ENCODE assay signal across 16 cellular contexts in the genomic region with DNA sequence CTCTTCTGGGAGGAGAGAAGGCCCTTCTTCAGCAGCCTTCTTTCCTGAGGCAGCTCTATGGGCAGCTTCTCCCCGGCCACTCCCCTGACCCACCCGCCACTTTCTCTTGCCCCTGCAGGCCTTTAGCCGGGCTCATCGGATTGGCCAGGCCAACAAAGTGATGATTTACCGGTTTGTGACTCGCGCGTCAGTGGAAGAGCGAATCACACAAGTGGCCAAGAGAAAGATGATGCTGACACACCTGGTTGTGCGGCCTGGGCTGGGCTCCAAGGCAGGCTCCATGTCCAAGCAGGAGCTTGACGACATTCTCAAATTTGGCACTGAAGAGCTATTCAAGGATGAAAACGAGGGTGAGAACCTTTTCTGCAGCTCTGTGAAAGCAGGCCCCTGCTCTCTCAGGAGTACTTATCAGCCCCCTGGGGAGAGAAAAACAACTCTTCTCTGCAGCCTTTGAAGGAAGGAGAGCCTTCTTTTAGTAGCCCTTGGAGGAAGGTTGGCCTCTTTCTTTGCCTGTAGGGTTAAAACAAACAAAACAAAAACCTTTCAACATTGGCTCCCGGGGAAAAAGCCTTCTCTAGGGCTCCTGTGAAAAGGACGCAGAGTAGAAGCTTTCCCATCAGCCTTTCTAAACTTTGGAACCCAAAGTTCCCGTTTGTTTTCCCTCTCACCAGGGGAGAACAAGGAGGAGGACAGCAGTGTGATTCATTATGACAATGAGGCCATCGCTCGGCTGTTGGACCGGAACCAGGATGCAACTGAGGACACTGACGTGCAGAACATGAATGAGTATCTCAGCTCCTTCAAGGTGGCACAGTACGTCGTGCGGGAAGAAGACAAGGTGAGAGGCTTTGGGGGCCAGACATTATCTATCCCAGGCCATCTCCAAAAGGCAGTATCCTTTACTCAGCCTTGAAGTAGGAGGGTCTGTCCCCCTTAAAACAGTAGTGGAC. TPM values are rescaled to one million over a fixed set of nuclear protein-coding genes. Genes with fewer than 3 reads are reported as not detected.
A peak's percentile ranks its signal among the peaks of the same experiment; 100 is the strongest.
DNase-seq lines count a peak whose midpoint lies in the region; ATAC-seq, FAIRE-seq and TF ChIP-seq lines count a peak whose summit lies in the region.
"Had no signal": no experiment of that assay in that cellular context is flagged by ENCODE, and none has a peak within 500 bp of the region (broad histone marks: within the 10 kb centered on the region; RNA-seq: fewer than 3 reads in every experiment).

No MANE protein-coding gene starts in this region.

- H3K36me3 ChIP-seq in GM12878 (ENCODE audit: control insufficient read depth in 2 of 2, insufficient read depth in 2 of 2, low read length in 1 of 2) (peaks cover 40 to 44% of the 10 kb centered on the region in 2 experiments), hepatocyte (replicated peaks; ENCODE audit: insufficient read depth, low read depth) (no peaks in the 10 kb centered on the region)

- no peak for ATAC-seq in GM12878
- no peak for ATAC-seq in HG03097 (IDR thresholded peaks at IDR 0.05; ENCODE audit: low FRiP score, unreplicated experiment)
- ATAC-seq in Right ventricle myocardium superior (ENCODE audit: poor library complexity) = no peak
- ATAC-seq: left lung had no signal

- intact Hi-C loops in Calu3 (cut with micrococcal nuclease; ENCODE audit: unreplicated experiment) (no loop called here), GM12878 (cut with micrococcal nuclease; ENCODE audit: unreplicated experiment) (no loop called here), Right ventricle myocardium superior (cut with DNase I) (no loop called here)

- no peak for FAIRE-seq in GM12878 (lab: Jason Lieb, UNC)
- FAIRE-seq: H1 had no signal

- TSS peak; percentile 32 for BruUV-seq in Calu3 (replicated peaks; lab: Mats Ljungman, UMichigan)
- BruUV-seq in GM12878 (replicated peaks; lab: Mats Ljungman, UMichigan) = TSS peak; percentile 54

- POLR2A ChIA-PET in GM12878 (lab: Charles Lee) = interaction anchor here (0.6 kb wide), 1 partner anchor 28 kb away, joined by 5 read pairs; no protein-coding TSS in a partner anchor

- H3K4me1 ChIP-seq in GM12878 (ENCODE audit: control insufficient read depth, insufficient read depth, low read length) = no peaks in the 10 kb centered on the region
- no peaks in the 10 kb centered on the region for H3K4me1 ChIP-seq in hepatocyte (ENCODE audit: insufficient read depth)
- H3K4me1 ChIP-seq: left lung, stomach had no signal

- no peaks in the 10 kb centered on the region for H3K9me3 Mint-ChIP-seq in Calu3 (ENCODE audit: low read depth, unreplicated experiment)
- H3K9me3 Mint-ChIP-seq in osteocyte (ENCODE audit: unreplicated experiment) = no peaks in the 10 kb centered on the region

- CTCF ChIA-PET in Calu3 (lab: Charles Lee) = no interaction called here
- CTCF ChIA-PET in GM12878 (lab: Yijun Ruan, JAX) = interaction anchor here (3.3 kb wide), 1 partner anchor 40 kb away, joined by 19 read pairs; no protein-coding TSS in a partner anchor

- H3K4me3 Mint-ChIP-seq in Calu3 (ENCODE audit: low read depth, unreplicated experiment) (no peak overlapping the region), osteocyte (ENCODE audit: unreplicated experiment) (no peak overlapping the region)

- SMC1A ChIA-PET in GM12878 (lab: Charles Lee; ENCODE audit: uncharacterized antibody, unreplicated experiment) = interaction anchor here (0.8 kb wide), 1 partner anchor 34 kb away, joined by 3 read pairs; no protein-coding TSS in a partner anchor

- no peaks in the 10 kb centered on the region for H3K27me3 Mint-ChIP-seq in Calu3 (ENCODE audit: unreplicated experiment)
- H3K27me3 Mint-ChIP-seq in osteocyte (ENCODE audit: unreplicated experiment) = no peaks in the 10 kb centered on the region

- RAD21 ChIA-PET in GM12878 (lab: Charles Lee; ENCODE audit: unreplicated experiment) = no interaction called here

- TF ChIP-seq POLR2A in GM12878 (IDR thresholded peaks at IDR 0.05; ENCODE audit: low read depth, low read length) = no peak

- H3K4me3 ChIP-seq in LNCaP clone FGC (ENCODE audit: low read depth, low read length) = no peak overlapping the region
- no peak overlapping the region for H3K4me3 ChIP-seq in GM12878
- H3K4me3 ChIP-seq in hepatocyte = no peak overlapping the region
- H3K4me3 ChIP-seq: left lung, stomach had no signal

- H3K27ac Mint-ChIP-seq in Calu3 (ENCODE audit: unreplicated experiment) = no peak overlapping the region
- no peak overlapping the region for H3K27ac Mint-ChIP-seq in osteocyte (ENCODE audit: unreplicated experiment)

- H4K20me1 ChIP-seq in GM12878 (ENCODE audit: control insufficient read depth, insufficient read depth) = no peaks in the 10 kb centered on the region
- no peaks in the 10 kb centered on the region for H4K20me1 ChIP-seq in hepatocyte (ENCODE audit: insufficient read depth, poor library complexity, severe bottlenecking)

- H2AFZ ChIP-seq in GM12878 (ENCODE audit: control insufficient read depth, low read depth, low read length) = no peak overlapping the region
- H2AFZ ChIP-seq in hepatocyte = no peak overlapping the region

- H3K9me3 ChIP-seq in GM12878 (replicated peaks; ENCODE audit: control insufficient read depth, insufficient read depth, low read length) (no peaks in the 10 kb centered on the region), hepatocyte (ENCODE audit: low read depth) (no peaks in the 10 kb centered on the region)
- H3K9me3 ChIP-seq: left lung, stomach had no signal

- in situ Hi-C loops in GM12878 (cut with MboI) = no loop called here

- no peak for TF ChIP-seq EP300 in GM12878 (IDR thresholded peaks at IDR 0.05; ENCODE audit: borderline replicate concordance in 1 of 2, control insufficient read depth in 1 of 2, low read depth in 2 of 2, low read length in 2 of 2)

- H3K4me1 Mint-ChIP-seq in Calu3 (ENCODE audit: low read depth, unreplicated experiment) (no peaks in the 10 kb centered on the region), osteocyte (ENCODE audit: unreplicated experiment) (no peaks in the 10 kb centered on the region)

- H3K9ac ChIP-seq in GM12878 (ENCODE audit: control insufficient read depth, insufficient read depth, low read length) = no peak overlapping the region

- 76% methylated on average over 22 of the region's 22 CpGs for WGBS in GM12878 (ENCODE audit: insufficient coverage, insufficient replicate concordance, low lambda C conversion rate, missing lambda C conversion rate)
- WGBS in hepatocyte (ENCODE audit: low lambda C conversion rate, missing lambda C conversion rate) = 75% methylated on average over 22 of the region's 22 CpGs

- H3K36me3 Mint-ChIP-seq in Calu3 (ENCODE audit: insufficient read depth, unreplicated experiment) (peaks cover 30% of the 10 kb centered on the region), osteocyte (ENCODE audit: unreplicated experiment) (peaks cover 82% of the 10 kb centered on the region)

- TF ChIP-seq CTCF in Calu3 (IDR thresholded peaks at IDR 0.05; ENCODE audit: unreplicated experiment) = no peak
- TF ChIP-seq CTCF in LNCaP clone FGC (IDR thresholded peaks at IDR 0.05; ENCODE audit: control insufficient read depth, extremely low read depth, insufficient read depth) = no peak
- no peak for TF ChIP-seq CTCF in GM12878 (IDR thresholded peaks at IDR 0.05 in 2 of 3, conservative IDR thresholded peaks at IDR 0.05 in 1 of 3; ENCODE audit: control insufficient read depth in 2 of 3, extremely low read depth in 1 of 3, insufficient read depth in 1 of 3, low read depth in 3 of 3, low read length in 3 of 3)
- no peak for TF ChIP-seq CTCF in osteocyte (IDR thresholded peaks at IDR 0.05)
- TF ChIP-seq CTCF in hepatocyte (IDR thresholded peaks at IDR 0.05; ENCODE audit: poor library complexity) = no peak

- H3K4me2 ChIP-seq in GM12878 (ENCODE audit: control insufficient read depth, insufficient read depth) = no peak overlapping the region
- no peak overlapping the region for H3K4me2 ChIP-seq in hepatocyte

- H3K27ac ChIP-seq in GM12878 (ENCODE audit: control insufficient read depth, insufficient read depth) = no peak overlapping the region
- H3K27ac ChIP-seq in layer of hippocampus (ENCODE audit: low read depth, low read length) = peak overlapping the region; percentile 33
- no peak overlapping the region for H3K27ac ChIP-seq in hepatocyte
- H3K27ac ChIP-seq: left lung, stomach had no signal

- DNase-seq in Calu3 (no peak), LNCaP clone FGC (ENCODE audit: low read depth) (peak; percentile 90), GM12878 (ENCODE audit: low read depth, low spot score) (no peak), Right ventricle myocardium superior (no peak), osteocyte (ENCODE audit: extremely low spot score, unreplicated experiment) (no peak), hepatocyte (ENCODE audit: low spot score) (no peak)
- DNase-seq: activated naive CD4-positive, alpha-beta T cell; DMS53; hippocampal formation; left lung; NCI-H510A; stimulated activated CD4-positive, alpha-beta T cell treated with anti-CD3 and anti-CD28 coated beads, Interleukin-12 subunit alpha, Interleukin-12 subunit beta, amount 100 ng/mL, for 4 hours; stomach had no signal

- H3K9me2 ChIP-seq in hepatocyte (replicated peaks; ENCODE audit: insufficient read depth) = no peaks in the 10 kb centered on the region

- H3K27me3 ChIP-seq in GM12878 (replicated peaks in 1 of 2; ENCODE audit: control insufficient read depth in 2 of 2, insufficient read depth in 2 of 2, low read length in 1 of 2) (no peaks in the 10 kb centered on the region), layer of hippocampus (ENCODE audit: control insufficient read depth, insufficient read depth, low read length) (no peaks in the 10 kb centered on the region), hepatocyte (no peaks in the 10 kb centered on the region)
- H3K27me3 ChIP-seq: left lung, stomach had no signal

- H3K79me2 ChIP-seq in GM12878 (ENCODE audit: control insufficient read depth, insufficient read depth, low read length) (no peaks in the 10 kb centered on the region), hepatocyte (no peaks in the 10 kb centered on the region)

- TF ChIP-seq RAD21 in GM12878 (IDR thresholded peaks at IDR 0.05; ENCODE audit: insufficient read depth, low read depth, low read length) = no peak

RNA-seq across cellular contexts. Expression of a gene that starts 12.7 kb away (rescaled TPM):
- total RNA-seq in Calu3 (2022) = 1.4 and 2.0 TPM in 2 replicates
- total RNA-seq in GM12878 (2013; cell fraction: nucleolus; rRNA removed) = 5.9 and 6.1 TPM in 2 replicates
- 1.0 and 1.3 TPM in 2 replicates for total RNA-seq in GM12878 (2014; rRNA removed)
- 1.0 and 1.3 TPM in 2 replicates for total RNA-seq in GM12878 (2014; rRNA removed; fragmentation: Illumina TruSeq; extraction: Trizol)
- 0.90 and 1.6 TPM in 2 replicates for total RNA-seq in GM12878 (2021)
- 0.88 TPM for polyA plus RNA-seq in GM12878 (2011; ENCODE audit: low read depth)
- polyA plus RNA-seq in GM12878 (2011; rRNA removed) = 2.8 and 3.5 TPM in 2 replicates
- 6.5 and 7.8 TPM in 2 replicates for polyA plus RNA-seq in GM12878 (2011; cell fraction: cytosol; rRNA removed)
- 2.0 and 2.1 TPM in 2 replicates for polyA plus RNA-seq in GM12878 (2011; cell fraction: nucleus; rRNA removed)
- 1.8 and 1.9 TPM in 2 replicates for polyA plus RNA-seq in GM12878 (2012)
- 1.1 and 1.5 TPM in 2 replicates for polyA plus RNA-seq in GM12878 (2014; fragmentation: Illumina TruSeq; extraction: Trizol)
- polyA plus RNA-seq in GM12878 (2014; fragmentation: Nextera tagmentation; extraction: Ambion mirVana) = under 1 TPM; 0.49 to 0.87 TPM
- 1.7 and 5.0 TPM in 2 replicates for polyA plus RNA-seq in GM12878 (2014; rRNA removed)
- polyA plus RNA-seq in GM12878 (2016; fragmentation: Nextera tagmentation; extraction: Ambion mirVana) = 1 to 10 TPM; 1.2 to 2.4 TPM
- 1.0 and 1.5 TPM in 2 replicates for polyA minus RNA-seq in GM12878 (2011; rRNA and poly(A)+ RNA removed)
- 0.67 and 0.94 TPM in 2 replicates for polyA minus RNA-seq in GM12878 (2011; cell fraction: cytosol; rRNA and poly(A)+ RNA removed)
- polyA minus RNA-seq in GM12878 (2011; cell fraction: nucleus; rRNA and poly(A)+ RNA removed) = 0.36 and 0.96 TPM in 2 replicates
- 0.78 TPM for total RNA-seq in Right ventricle myocardium superior
- total RNA-seq in osteocyte = 2.3 and 3.0 TPM in 2 replicates
- total RNA-seq in hepatocyte = 2.9 and 3.5 TPM in 2 replicates
- polyA plus RNA-seq in hepatocyte = 2.5 and 4.8 TPM in 2 replicates

RNA-seq across cellular contexts. Expression of a gene that starts 14.8 kb away (rescaled TPM):
- total RNA-seq in Calu3 (2022) (108 and 116 TPM in 2 replicates), GM12878 (2014; rRNA removed) (53.9 and 58.8 TPM in 2 replicates), GM12878 (2014; rRNA removed; fragmentation: Illumina TruSeq; extraction: Trizol) (36.8 and 37.4 TPM in 2 replicates), GM12878 (2021) (77.5 and 86.8 TPM in 2 replicates), Right ventricle myocardium superior (13.7 TPM), osteocyte (196 and 206 TPM in 2 replicates), hepatocyte (65.6 and 75.3 TPM in 2 replicates)
- total RNA-seq in GM12878 (2013; cell fraction: nucleolus; rRNA removed) = 85.9 and 102 TPM in 2 replicates
- 32.2 TPM for polyA plus RNA-seq in GM12878 (2011; ENCODE audit: low read depth)
- polyA plus RNA-seq in GM12878 (2011; rRNA removed) (32.2 and 40.8 TPM in 2 replicates), GM12878 (2014; fragmentation: Illumina TruSeq; extraction: Trizol) (53.9 and 56.1 TPM in 2 replicates), GM12878 (2014; fragmentation: Nextera tagmentation; extraction: Ambion mirVana) (1 to 10 TPM; 1.4 to 3.3 TPM), GM12878 (2014; rRNA removed) (55.1 and 69.0 TPM in 2 replicates), GM12878 (2016; fragmentation: Nextera tagmentation; extraction: Ambion mirVana) (10 to 100 TPM; 13.2 to 14.4 TPM), hepatocyte (41.2 and 49.4 TPM in 2 replicates)
- 54.9 and 68.6 TPM in 2 replicates for polyA plus RNA-seq in GM12878 (2011; cell fraction: cytosol; rRNA removed)
- 210 and 271 TPM in 2 replicates for polyA plus RNA-seq in GM12878 (2011; cell fraction: nucleus; rRNA removed)
- 61.0 and 78.0 TPM in 2 replicates for polyA plus RNA-seq in GM12878 (2012)
- 62.9 and 77.4 TPM in 2 replicates for polyA minus RNA-seq in GM12878 (2011; rRNA and poly(A)+ RNA removed)
- 29.1 and 43.7 TPM in 2 replicates for polyA minus RNA-seq in GM12878 (2011; cell fraction: cytosol; rRNA and poly(A)+ RNA removed)
- 36.8 and 69.3 TPM in 2 replicates for polyA minus RNA-seq in GM12878 (2011; cell fraction: nucleus; rRNA and poly(A)+ RNA removed)

RNA-seq across cellular contexts. Expression of a gene that starts 26.2 kb away (rescaled TPM):
- total RNA-seq in Calu3 (2022) = 4.8 and 5.9 TPM in 2 replicates
- 7.1 and 7.6 TPM in 2 replicates for total RNA-seq in GM12878 (2013; cell fraction: nucleolus; rRNA removed)
- total RNA-seq in GM12878 (2014; rRNA removed) = 1.9 and 2.3 TPM in 2 replicates
- total RNA-seq in GM12878 (2014; rRNA removed; fragmentation: Illumina TruSeq; extraction: Trizol) = 1.2 and 1.6 TPM in 2 replicates
- 3.9 and 7.0 TPM in 2 replicates for total RNA-seq in GM12878 (2021)
- polyA plus RNA-seq in GM12878 (2011; ENCODE audit: low read depth) = 2.1 TPM
- 1.6 and 1.9 TPM in 2 replicates for polyA plus RNA-seq in GM12878 (2011; rRNA removed)
- polyA plus RNA-seq in GM12878 (2011; cell fraction: cytosol; rRNA removed) = 0.94 and 2.1 TPM in 2 replicates
- 30.2 and 30.7 TPM in 2 replicates for polyA plus RNA-seq in GM12878 (2011; cell fraction: nucleus; rRNA removed)
- polyA plus RNA-seq in GM12878 (2012) = 2.3 and 3.0 TPM in 2 replicates
- polyA plus RNA-seq in GM12878 (2014; fragmentation: Illumina TruSeq; extraction: Trizol) = 2.0 and 2.6 TPM in 2 replicates
- under 1 TPM; 0.22 to 0.42 TPM for polyA plus RNA-seq in GM12878 (2014; fragmentation: Nextera tagmentation; extraction: Ambion mirVana)
- 6.3 and 7.9 TPM in 2 replicates for polyA plus RNA-seq in GM12878 (2014; rRNA removed)
- polyA plus RNA-seq in GM12878 (2016; fragmentation: Nextera tagmentation; extraction: Ambion mirVana) = 1 to 10 TPM; 1.5 to 1.7 TPM
- 1.4 TPM in 2 replicates for polyA minus RNA-seq in GM12878 (2011; rRNA and poly(A)+ RNA removed)
- not detected in 2 replicates for polyA minus RNA-seq in GM12878 (2011; cell fraction: cytosol; rRNA and poly(A)+ RNA removed)
- 5.8 and 10.7 TPM in 2 replicates for polyA minus RNA-seq in GM12878 (2011; cell fraction: nucleus; rRNA and poly(A)+ RNA removed)
- 0.38 TPM for total RNA-seq in Right ventricle myocardium superior
- 2.6 and 3.7 TPM in 2 replicates for total RNA-seq in osteocyte
- total RNA-seq in hepatocyte = 1.4 and 1.8 TPM in 2 replicates
- 1.8 and 3.8 TPM in 2 replicates for polyA plus RNA-seq in hepatocyte

RNA-seq across cellular contexts. Expression of a gene that starts 28.3 kb away (rescaled TPM):
- total RNA-seq in Calu3 (2022) (87.8 and 106 TPM in 2 replicates), GM12878 (2014; rRNA removed) (42.3 and 46.4 TPM in 2 replicates), GM12878 (2014; rRNA removed; fragmentation: Illumina TruSeq; extraction: Trizol) (28.7 and 31.3 TPM in 2 replicates), GM12878 (2021) (173 and 193 TPM in 2 replicates), Right ventricle myocardium superior (110 TPM), osteocyte (122 and 127 TPM in 2 replicates), hepatocyte (20.7 and 29.5 TPM in 2 replicates)
- total RNA-seq in GM12878 (2013; cell fraction: nucleolus; rRNA removed) = 9.7 and 10.7 TPM in 2 replicates
- 235 TPM for polyA plus RNA-seq in GM12878 (2011; ENCODE audit: low read depth)
- polyA plus RNA-seq in GM12878 (2011; rRNA removed) (78.6 and 93.1 TPM in 2 replicates), GM12878 (2014; fragmentation: Illumina TruSeq; extraction: Trizol) (197 and 224 TPM in 2 replicates), GM12878 (2014; fragmentation: Nextera tagmentation; extraction: Ambion mirVana) (100 to 1,000 TPM in 1 of 2 experiments, 10 to 100 TPM in 1; 95.5 to 113 TPM), GM12878 (2014; rRNA removed) (156 and 166 TPM in 2 replicates), GM12878 (2016; fragmentation: Nextera tagmentation; extraction: Ambion mirVana) (100 to 1,000 TPM; 298 to 306 TPM), hepatocyte (272 and 299 TPM in 2 replicates)
- polyA plus RNA-seq in GM12878 (2011; cell fraction: cytosol; rRNA removed) = 283 and 305 TPM in 2 replicates
- 87.0 and 88.2 TPM in 2 replicates for polyA plus RNA-seq in GM12878 (2011; cell fraction: nucleus; rRNA removed)
- 213 and 226 TPM in 2 replicates for polyA plus RNA-seq in GM12878 (2012)
- polyA minus RNA-seq in GM12878 (2011; rRNA and poly(A)+ RNA removed) = 135 and 137 TPM in 2 replicates
- polyA minus RNA-seq in GM12878 (2011; cell fraction: cytosol; rRNA and poly(A)+ RNA removed) = 39.2 and 50.7 TPM in 2 replicates
- polyA minus RNA-seq in GM12878 (2011; cell fraction: nucleus; rRNA and poly(A)+ RNA removed) = 21.5 and 28.7 TPM in 2 replicates

RNA-seq across cellular contexts. Expression of a gene that starts 28.6 kb away (rescaled TPM):
- total RNA-seq in Calu3 (2022) = 21.8 and 28.2 TPM in 2 replicates
- total RNA-seq in GM12878 (2013; cell fraction: nucleolus; rRNA removed) = 68.0 and 71.2 TPM in 2 replicates
- total RNA-seq in GM12878 (2014; rRNA removed) = 19.8 and 21.6 TPM in 2 replicates
- total RNA-seq in GM12878 (2014; rRNA removed; fragmentation: Illumina TruSeq; extraction: Trizol) = 19.0 and 21.2 TPM in 2 replicates
- total RNA-seq in GM12878 (2021) = 29.7 and 31.1 TPM in 2 replicates
- 16.1 TPM for polyA plus RNA-seq in GM12878 (2011; ENCODE audit: low read depth)
- polyA plus RNA-seq in GM12878 (2011; rRNA removed) = 26.3 and 36.2 TPM in 2 replicates
- 32.1 and 42.7 TPM in 2 replicates for polyA plus RNA-seq in GM12878 (2011; cell fraction: cytosol; rRNA removed)
- 110 and 114 TPM in 2 replicates for polyA plus RNA-seq in GM12878 (2011; cell fraction: nucleus; rRNA removed)
- 31.1 and 34.2 TPM in 2 replicates for polyA plus RNA-seq in GM12878 (2012)
- 22.0 and 29.3 TPM in 2 replicates for polyA plus RNA-seq in GM12878 (2014; fragmentation: Illumina TruSeq; extraction: Trizol)
- polyA plus RNA-seq in GM12878 (2014; fragmentation: Nextera tagmentation; extraction: Ambion mirVana) = 1 to 10 TPM; 2.0 to 4.2 TPM
- polyA plus RNA-seq in GM12878 (2014; rRNA removed) = 32.6 and 32.8 TPM in 2 replicates
- polyA plus RNA-seq in GM12878 (2016; fragmentation: Nextera tagmentation; extraction: Ambion mirVana) = 10 to 100 TPM; 27.1 to 30.8 TPM
- 20.8 and 41.9 TPM in 2 replicates for polyA minus RNA-seq in GM12878 (2011; rRNA and poly(A)+ RNA removed)
- polyA minus RNA-seq in GM12878 (2011; cell fraction: cytosol; rRNA and poly(A)+ RNA removed) = 15.7 and 16.4 TPM in 2 replicates
- polyA minus RNA-seq in GM12878 (2011; cell fraction: nucleus; rRNA and poly(A)+ RNA removed) = 36.3 and 58.3 TPM in 2 replicates
- 8.8 TPM for total RNA-seq in Right ventricle myocardium superior
- 30.2 and 30.9 TPM in 2 replicates for total RNA-seq in osteocyte
- 19.4 and 21.1 TPM in 2 replicates for total RNA-seq in hepatocyte
- polyA plus RNA-seq in hepatocyte = 30.6 and 37.5 TPM in 2 replicates
